Comparison of ENCODE assay signal across 10 cellular contexts in the genomic region with DNA sequence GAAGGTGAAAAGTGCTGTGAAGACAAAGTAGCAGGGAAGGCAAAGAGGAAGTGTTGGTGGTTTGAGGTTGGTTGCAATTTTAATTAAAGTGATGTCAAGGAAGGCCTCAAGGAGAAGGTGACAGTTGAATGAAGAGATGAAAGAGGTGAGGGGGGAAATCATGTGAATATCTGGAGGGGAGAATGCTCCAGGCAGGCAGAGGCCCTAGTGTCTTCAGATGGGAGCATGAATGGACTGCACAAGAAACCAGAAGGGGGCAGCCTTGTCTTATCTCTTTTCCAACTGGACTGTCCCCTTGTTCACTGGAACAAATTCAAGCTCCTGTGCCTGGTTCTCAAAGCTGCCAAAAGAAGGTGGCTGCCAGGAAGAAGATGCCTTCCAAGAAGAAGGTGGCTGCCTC.
DNase-seq lines count a peak whose midpoint lies in the region; ATAC-seq, FAIRE-seq and TF ChIP-seq lines count a peak whose summit lies in the region.
"Had no signal": no experiment of that assay in that cellular context is flagged by ENCODE, and none has a peak within 500 bp of the region (broad histone marks: within the 10 kb centered on the region; RNA-seq: fewer than 3 reads in every experiment).

No MANE protein-coding gene starts in this region.

- FAIRE-seq in HepG2 (lab: Jason Lieb, UNC), result no peak

- DNase-seq in NCI-H526 treated with DMSO at 0.1 percent for 48 hours (lab: John Stamatoyannopoulos, UW) (peak; percentile 0), NCI-H526 (lab: John Stamatoyannopoulos, UW) (no peak), adrenal gland (peak in 4 of 7 donors; percentile 24 to 54 (median 43)), HepG2 (ENCODE audit: low spot score) (no peak)
- DNase-seq in NK-92 treated with Interleukin-12 subunit alpha and Interleukin-12 subunit beta, amount 100 ng/mL, for 24 hours (lab: John Stamatoyannopoulos, UW), result no peak
- DNase-seq: activated CD8-positive, alpha-beta memory T cell treated with anti-CD3 and anti-CD28 coated beads, Interleukin-2, amount 50 U/mL, for 4 hours; effector CD4-positive, alpha-beta T cell had no signal

- no peak overlapping the region; the same call in 1 of the 2 replicates for H2AFZ ChIP-seq in Loucy (ENCODE audit: low read length)
- H2AFZ ChIP-seq in HepG2 (ENCODE audit: low read length), result no peak overlapping the region

- H3K9me2 ChIP-seq in Loucy (replicated peaks; ENCODE audit: low read depth, low read length), result no peaks in the 10 kb centered on the region

- in situ Hi-C loops in HepG2 (cut with HindIII; ENCODE audit: extremely low pct_ligation_motif_present, low pct_unique_long_range_greater_than_20kb), result no loop called here

- no peaks in the 10 kb centered on the region for H3K79me2 ChIP-seq in Loucy (ENCODE audit: insufficient read depth, low read length)
- no peaks in the 10 kb centered on the region for H3K79me2 ChIP-seq in HepG2 (ENCODE audit: insufficient read depth, low read length)

- H3K9ac ChIP-seq in Loucy (ENCODE audit: low read depth, low read length, poor library complexity, severe bottlenecking) (no peak overlapping the region), HepG2 (ENCODE audit: insufficient read depth, low read depth, low read length) (no peak overlapping the region)

- no peaks in the 10 kb centered on the region for H4K20me1 ChIP-seq in Loucy (ENCODE audit: insufficient read depth, low read length, poor library complexity, severe bottlenecking)
- H4K20me1 ChIP-seq in HepG2 (ENCODE audit: insufficient read depth, low read length), result no peaks in the 10 kb centered on the region

- H3K36me3 ChIP-seq in Loucy (ENCODE audit: insufficient read depth, low read length), result no peaks in the 10 kb centered on the region
- H3K36me3 ChIP-seq in adrenal gland (replicated peaks in 1 of 2), result no peaks in the 10 kb centered on the region
- no peaks in the 10 kb centered on the region for H3K36me3 ChIP-seq in HepG2 (replicated peaks in 1 of 2; ENCODE audit: control insufficient read depth in 1 of 2, insufficient read depth in 2 of 2, low read length in 2 of 2)

- TF ChIP-seq CTCF in Loucy (conservative IDR thresholded peaks at IDR 0.05; ENCODE audit: low read length) (peak; percentile 46), adrenal gland (IDR thresholded peaks at IDR 0.05) (peak in 2 of 6 experiments; percentile 7 to 30), HepG2 (CRISPR knock-in tag; IDR thresholded peaks at IDR 0.05) (peak; percentile 49)

- H3K4me3 ChIP-seq in Loucy (ENCODE audit: low read length, poor library complexity, severe bottlenecking) (no peak overlapping the region), adrenal gland (no peak overlapping the region), HepG2 (replicated peaks in 1 of 3; ENCODE audit: insufficient read depth in 1 of 3, low read depth in 2 of 3, low read length in 3 of 3) (no peak overlapping the region)

- TF ChIP-seq RAD21 in HepG2 (CRISPR knock-in tag; IDR thresholded peaks at IDR 0.05), result no peak

- peaks cover 15% of the 10 kb centered on the region for H3K4me1 ChIP-seq in Loucy (ENCODE audit: insufficient read depth, low read length, poor library complexity, severe bottlenecking)
- H3K4me1 ChIP-seq in adrenal gland (replicated peaks in 1 of 2), result peaks cover 0 to 8% of the 10 kb centered on the region in 2 donors
- H3K4me1 ChIP-seq in HepG2 (ENCODE audit: insufficient read depth, low read length), result no peaks in the 10 kb centered on the region

- POLR2A ChIA-PET in HepG2 (lab: Yijun Ruan, JAX), result no interaction called here

- CTCF ChIA-PET in HepG2 (lab: Yijun Ruan, JAX; ENCODE audit: low intra/inter-chr PET ratio, low total read pairs), result no interaction called here

- H3K27me3 ChIP-seq in Loucy (ENCODE audit: insufficient read depth, low read length, poor library complexity, severe bottlenecking) (no peaks in the 10 kb centered on the region), adrenal gland (no peaks in the 10 kb centered on the region), HepG2 (ENCODE audit: control insufficient read depth in 1 of 2, insufficient read depth in 2 of 2, low read length in 2 of 2) (no peaks in the 10 kb centered on the region)

- no peaks in the 10 kb centered on the region for H3F3A ChIP-seq in Loucy (ENCODE audit: low read depth)

- H3K4me2 ChIP-seq in Loucy (ENCODE audit: low read depth, low read length, poor library complexity, severe bottlenecking) (no peak overlapping the region), HepG2 (ENCODE audit: low read depth, low read length) (no peak overlapping the region)

- TF ChIP-seq EP300 in HepG2 (IDR thresholded peaks at IDR 0.05; ENCODE audit: low read depth in 2 of 2, low read length in 2 of 2) (no peak), HepG2 (CRISPR knock-in tag; IDR thresholded peaks at IDR 0.05; ENCODE audit: borderline replicate concordance) (no peak)

- ATAC-seq in HepG2, result no peak
- ATAC-seq in activated CD4-positive, CD25-positive, alpha-beta regulatory T cell treated with anti-CD3 and anti-CD28 coated beads, Interleukin-2, amount 50 U/mL, for 24 hours, result no peak
- ATAC-seq in GM21576 (IDR thresholded peaks at IDR 0.05; ENCODE audit: unreplicated experiment), result no peak

- H3K27ac ChIP-seq in adrenal gland, result no peak overlapping the region
- no peak overlapping the region for H3K27ac ChIP-seq in HepG2 (ENCODE audit: extremely low read length, insufficient read depth, low read length)

- H3K9me3 ChIP-seq in Loucy (ENCODE audit: insufficient read depth, low read depth, low read length) (no peaks in the 10 kb centered on the region), adrenal gland (replicated peaks in 1 of 3) (no peaks in the 10 kb centered on the region), HepG2 (ENCODE audit: low read length) (no peaks in the 10 kb centered on the region)

- intact Hi-C loops in adrenal gland (cut with DNase I), result no loop called here
- intact Hi-C loops in HepG2 (cut with micrococcal nuclease; ENCODE audit: unreplicated experiment), result no loop called here

- TF ChIP-seq POLR2A in adrenal gland (IDR thresholded peaks at IDR 0.05), result no peak
- no peak for TF ChIP-seq POLR2A in HepG2 (IDR thresholded peaks at IDR 0.05; ENCODE audit: insufficient read depth in 1 of 2, low read depth in 2 of 2, low read length in 2 of 2)

- no TSS peak for BruUV-seq in HepG2 (replicated peaks; lab: Mats Ljungman, UMichigan)

TF ChIP-seq in HepG2, 621 proteins besides CTCF, POLR2A, EP300 and RAD21 (continues in another document):
- no peak for TF ChIP-seq NCOA2 (CRISPR knock-in tag; IDR thresholded peaks at IDR 0.05)
- no peak for TF ChIP-seq GZF1 (CRISPR knock-in tag; IDR thresholded peaks at IDR 0.05)
- peak; percentile 6; the same call in 1 of the 2 replicates for TF ChIP-seq SMC3 (IDR thresholded peaks at IDR 0.05; ENCODE audit: low read length)
- TF ChIP-seq STAG1 (CRISPR knock-in tag; IDR thresholded peaks at IDR 0.05), result peak; percentile 48
- TF ChIP-seq SKI (IDR thresholded peaks at IDR 0.05; ENCODE audit: partially characterized antibody), result no peak
- no peak for TF ChIP-seq NFE2L1 (CRISPR knock-in tag; IDR thresholded peaks at IDR 0.05; ENCODE audit: borderline replicate concordance)
- TF ChIP-seq, protein P1, sequence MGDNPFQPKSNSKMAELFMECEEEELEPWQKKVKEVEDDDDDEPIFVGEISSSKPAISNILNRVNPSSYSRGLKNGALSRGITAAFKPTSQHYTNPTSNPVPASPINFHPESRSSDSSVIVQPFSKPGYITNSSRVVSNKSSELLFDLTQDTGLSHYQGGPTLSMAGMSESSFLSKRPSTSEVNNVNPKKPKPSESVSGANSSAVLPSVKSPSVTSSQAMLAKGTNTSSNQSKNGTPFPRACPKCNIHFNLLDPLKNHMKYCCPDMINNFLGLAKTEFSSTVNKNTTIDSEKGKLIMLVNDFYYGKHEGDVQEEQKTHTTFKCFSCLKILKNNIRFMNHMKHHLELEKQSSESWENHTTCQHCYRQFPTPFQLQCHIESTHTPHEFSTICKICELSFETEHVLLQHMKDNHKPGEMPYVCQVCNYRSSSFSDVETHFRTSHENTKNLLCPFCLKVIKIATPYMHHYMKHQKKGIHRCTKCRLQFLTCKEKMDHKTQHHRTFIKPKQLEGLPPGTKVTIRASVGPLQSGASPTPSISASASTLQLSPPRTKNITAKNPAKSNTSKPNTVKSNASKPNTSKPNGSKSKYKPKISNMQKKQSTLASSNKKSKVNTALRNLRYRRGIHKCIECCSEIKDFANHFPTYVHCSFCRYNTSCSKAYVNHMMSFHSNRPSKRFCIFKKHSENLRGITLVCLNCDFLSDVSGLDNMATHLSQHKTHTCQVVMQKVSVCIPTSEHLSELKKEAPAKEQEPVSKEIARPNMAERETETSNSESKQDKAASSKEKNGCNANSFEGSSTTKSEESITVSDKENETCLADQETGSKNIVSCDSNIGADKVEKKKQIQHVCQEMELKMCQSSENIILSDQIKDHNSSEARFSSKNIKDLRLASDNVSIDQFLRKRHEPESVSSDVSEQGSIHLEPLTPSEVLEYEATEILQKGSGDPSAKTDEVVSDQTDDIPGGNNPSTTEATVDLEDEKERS (CRISPR knock-in tag; IDR thresholded peaks at IDR 0.05), result no peak
- TF ChIP-seq, protein P2, sequence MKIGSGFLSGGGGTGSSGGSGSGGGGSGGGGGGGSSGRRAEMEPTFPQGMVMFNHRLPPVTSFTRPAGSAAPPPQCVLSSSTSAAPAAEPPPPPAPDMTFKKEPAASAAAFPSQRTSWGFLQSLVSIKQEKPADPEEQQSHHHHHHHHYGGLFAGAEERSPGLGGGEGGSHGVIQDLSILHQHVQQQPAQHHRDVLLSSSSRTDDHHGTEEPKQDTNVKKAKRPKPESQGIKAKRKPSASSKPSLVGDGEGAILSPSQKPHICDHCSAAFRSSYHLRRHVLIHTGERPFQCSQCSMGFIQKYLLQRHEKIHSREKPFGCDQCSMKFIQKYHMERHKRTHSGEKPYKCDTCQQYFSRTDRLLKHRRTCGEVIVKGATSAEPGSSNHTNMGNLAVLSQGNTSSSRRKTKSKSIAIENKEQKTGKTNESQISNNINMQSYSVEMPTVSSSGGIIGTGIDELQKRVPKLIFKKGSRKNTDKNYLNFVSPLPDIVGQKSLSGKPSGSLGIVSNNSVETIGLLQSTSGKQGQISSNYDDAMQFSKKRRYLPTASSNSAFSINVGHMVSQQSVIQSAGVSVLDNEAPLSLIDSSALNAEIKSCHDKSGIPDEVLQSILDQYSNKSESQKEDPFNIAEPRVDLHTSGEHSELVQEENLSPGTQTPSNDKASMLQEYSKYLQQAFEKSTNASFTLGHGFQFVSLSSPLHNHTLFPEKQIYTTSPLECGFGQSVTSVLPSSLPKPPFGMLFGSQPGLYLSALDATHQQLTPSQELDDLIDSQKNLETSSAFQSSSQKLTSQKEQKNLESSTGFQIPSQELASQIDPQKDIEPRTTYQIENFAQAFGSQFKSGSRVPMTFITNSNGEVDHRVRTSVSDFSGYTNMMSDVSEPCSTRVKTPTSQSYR (CRISPR knock-in tag; IDR thresholded peaks at IDR 0.05; ENCODE audit: borderline replicate concordance), result no peak
- no peak for TF ChIP-seq ZNF10 (CRISPR knock-in tag; IDR thresholded peaks at IDR 0.05; ENCODE audit: borderline replicate concordance, low read depth)

Comparison
In these comparisons a context has a peak if more than half of its experiments do, and no peak if none do; other contexts are left out.
1. DNase-seq: peak in NCI-H526 treated with DMSO at 0.1 percent for 48 hours (single experiment) and adrenal gland (4 of 7); none in NCI-H526 (0 of 2), HepG2 (single experiment) and NK-92 treated with Interleukin-12 subunit alpha and Interleukin-12 subunit beta, amount 100 ng/mL, for 24 hours (single experiment).